Comparison of ENCODE assay signal across 32 cellular contexts in the genomic region with DNA sequence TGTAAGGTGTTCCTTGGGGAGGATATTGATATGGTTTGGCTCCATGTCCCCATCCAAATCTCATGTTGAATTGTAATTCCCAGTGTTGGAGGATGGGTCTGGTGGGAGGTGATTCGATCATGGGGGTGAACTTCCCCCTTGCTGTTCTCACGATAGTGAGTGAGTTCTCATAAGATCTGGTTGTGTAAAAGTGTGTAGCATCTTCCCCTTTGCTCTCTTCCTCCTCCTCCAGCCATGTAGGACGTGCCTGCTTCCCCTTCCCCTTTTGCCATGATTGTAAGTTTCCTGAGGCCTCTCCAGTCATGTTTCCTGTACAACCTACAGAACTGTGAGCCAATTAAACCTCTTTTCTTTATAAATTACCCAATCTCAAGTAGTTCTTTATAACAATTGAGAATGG.
"Had no signal": no experiment of that assay in that cellular context is flagged by ENCODE, and none has a peak within 500 bp of the region (broad histone marks: within the 10 kb centered on the region; RNA-seq: fewer than 3 reads in every experiment).

No MANE protein-coding gene starts in this region.

- H3K27ac Mint-ChIP-seq: activated B cell treated with CpG ODN at 0.5 μM for 24 hours; activated CD8-positive, alpha-beta T cell treated with anti-CD3 and anti-CD28 coated beads for 36 hours; activated naive CD4-positive, alpha-beta T cell treated with anti-CD3 and anti-CD28 coated beads, Interleukin-2, amount 10 ng/mL, durations not matched to agents 7 days and 5 days; activated naive CD8-positive, alpha-beta T cell; activated T-cell treated with anti-CD3 and anti-CD28 coated beads, Interleukin-2, amount 50 U/mL, for 24 hours; activated T-cell treated with anti-CD3 and anti-CD28 coated beads, Interleukin-2, amount 50 U/mL, for 72 hours; dendritic cell treated with granulocyte-macrophage colony-stimulating factor and Interleukin-4, amounts not matched to agents 40 ng/mL and 50 ng/mL, for 4 days; endodermal cell; T-helper 17 cell; T-helper 2 cell treated with Interferon-gamma antibody and Interleukin-4, amounts not matched to agents 5 μg/mL and 100 μg/mL, for 36 hours had no signal

- H3K27ac ChIP-seq: brain microvascular endothelial cell, coronary artery, dorsolateral prefrontal cortex, WERI-Rb-1 had no signal

- H3K27me3 Mint-ChIP-seq: activated B cell treated with CpG ODN at 0.5 μM for 24 hours; activated CD8-positive, alpha-beta T cell treated with anti-CD3 and anti-CD28 coated beads for 36 hours; activated naive CD8-positive, alpha-beta T cell; activated T-cell treated with anti-CD3 and anti-CD28 coated beads, Interleukin-2, amount 50 U/mL, for 24 hours; central memory CD8-positive, alpha-beta T cell; T-helper 17 cell had no signal

- ATAC-seq: activated CD4-positive, CD25-positive, alpha-beta regulatory T cell treated with anti-CD3 and anti-CD28 coated beads, Interleukin-2, amount 50 U/mL, for 24 hours; activated CD8-positive, alpha-beta T cell treated with anti-CD3 and anti-CD28 coated beads for 36 hours; activated T-cell treated with anti-CD3 and anti-CD28 coated beads, Interleukin-2, amount 50 U/mL, for 72 hours; esophagus mucosa; T-helper 17 cell had no signal

- DNase-seq: activated B cell treated with CpG ODN at 0.5 μM for 24 hours; activated CD4-positive, alpha-beta T cell treated with anti-CD3 and anti-CD28 coated beads for 48 hours; activated CD4-positive, alpha-beta T cell treated with anti-CD3 and anti-CD28 coated beads, Interleukin-2, amount 50 U/mL, for 1 hour; activated CD4-positive, alpha-beta T cell treated with anti-CD3 and anti-CD28 coated beads, Interleukin-2, amount 50 U/mL, for 48 hours; activated CD8-positive, alpha-beta memory T cell treated with anti-CD3 and anti-CD28 coated beads for 24 hours; activated CD8-positive, alpha-beta T cell treated with anti-CD3 and anti-CD28 coated beads for 36 hours; activated gamma-delta T cell; activated naive CD4-positive, alpha-beta T cell; activated naive CD4-positive, alpha-beta T cell treated with anti-CD3 and anti-CD28 coated beads, Interleukin-2, amount 10 ng/mL, durations not matched to agents 7 days and 5 days; activated T-cell treated with anti-CD3 and anti-CD28 coated beads, Interleukin-2, amount 50 U/mL, for 24 hours; activated T-cell treated with anti-CD3 and anti-CD28 coated beads, Interleukin-2, amount 50 U/mL, for 72 hours; amniotic stem cell; anterior cingulate cortex; brain microvascular endothelial cell; dorsolateral prefrontal cortex; effector memory CD4-positive, alpha-beta T cell; endodermal cell; foreskin fibroblast; head of caudate nucleus; T-helper 17 cell; T1000; WERI-Rb-1 had no signal

- FAIRE-seq: astrocyte, bronchial epithelial cell, frontal cortex had no signal

- H3K36me3 ChIP-seq: brain microvascular endothelial cell, WERI-Rb-1 had no signal

- H3K9me3 Mint-ChIP-seq: activated T-cell treated with anti-CD3 and anti-CD28 coated beads, Interleukin-2, amount 50 U/mL, for 24 hours; central memory CD8-positive, alpha-beta T cell; endodermal cell; T-helper 2 cell treated with Interferon-gamma antibody and Interleukin-4, amounts not matched to agents 5 μg/mL and 100 μg/mL, for 36 hours had no signal

- H3K36me3 Mint-ChIP-seq: activated naive CD4-positive, alpha-beta T cell treated with anti-CD3 and anti-CD28 coated beads, Interleukin-2, amount 10 ng/mL, durations not matched to agents 7 days and 5 days; activated naive CD8-positive, alpha-beta T cell had no signal

- H3K27me3 ChIP-seq: brain microvascular endothelial cell, dorsolateral prefrontal cortex had no signal

- H3K4me3 ChIP-seq: coronary artery, dorsolateral prefrontal cortex had no signal

- H3K4me1 Mint-ChIP-seq: activated naive CD4-positive, alpha-beta T cell treated with anti-CD3 and anti-CD28 coated beads, Interleukin-2, amount 10 ng/mL, durations not matched to agents 7 days and 5 days; central memory CD8-positive, alpha-beta T cell had no signal

- H3K4me3 Mint-ChIP-seq: activated B cell treated with CpG ODN at 0.5 μM for 24 hours; activated CD8-positive, alpha-beta T cell treated with anti-CD3 and anti-CD28 coated beads for 36 hours; activated naive CD4-positive, alpha-beta T cell treated with anti-CD3 and anti-CD28 coated beads, Interleukin-2, amount 10 ng/mL, durations not matched to agents 7 days and 5 days; activated naive CD8-positive, alpha-beta T cell; activated T-cell treated with anti-CD3 and anti-CD28 coated beads, Interleukin-2, amount 50 U/mL, for 24 hours; activated T-cell treated with anti-CD3 and anti-CD28 coated beads, Interleukin-2, amount 50 U/mL, for 72 hours; central memory CD8-positive, alpha-beta T cell; dendritic cell treated with granulocyte-macrophage colony-stimulating factor and Interleukin-4, amounts not matched to agents 40 ng/mL and 50 ng/mL, for 4 days; endodermal cell; T-helper 17 cell; T-helper 2 cell treated with Interferon-gamma antibody and Interleukin-4, amounts not matched to agents 5 μg/mL and 100 μg/mL, for 36 hours had no signal
